8 cellular contexts compared by ENCODE assay signal in genomic region chr3:32571192-32571485, GRCh38. TPM values are rescaled to one million over a fixed set of nuclear protein-coding genes. Genes with fewer than 3 reads are reported as not detected.
DNase-seq lines count a peak whose midpoint lies in the region; ATAC-seq and TF ChIP-seq lines count a peak whose summit lies in the region.

No MANE protein-coding gene starts in this region.

- H3K4me1 ChIP-seq in foreskin keratinocyte = peaks cover 10% of the 10 kb centered on the region

- ATAC-seq in T-cell (replicated peaks in 1 of 4) (no peak), foreskin keratinocyte (peak; percentile 30), GM19324 (IDR thresholded peaks at IDR 0.05; ENCODE audit: low FRiP score, unreplicated experiment) (no peak)

- H3K27ac Mint-ChIP-seq in HFFc6 (peak overlapping the region; percentile 94), T-cell (peak overlapping the region; percentile 86 to 90)

- H3K9me3 Mint-ChIP-seq in HFFc6 (no peaks in the 10 kb centered on the region), T-cell (no peaks in the 10 kb centered on the region)

- peak overlapping the region; percentile 53 for H3K27ac ChIP-seq in foreskin keratinocyte

- CTCF ChIA-PET in T-cell (lab: Charles Lee) = no interaction called here

- H3K4me3 Mint-ChIP-seq in HFFc6 (peak overlapping the region; percentile 93), T-cell (peak overlapping the region; percentile 89 to 90 (median 89))

- peak overlapping the region; percentile 88 for H3K4me3 ChIP-seq in retinal pigment epithelial cell (ENCODE audit: low read length)

- H3K36me3 Mint-ChIP-seq in HFFc6 (ENCODE audit: low read depth) (no peaks in the 10 kb centered on the region), T-cell (peaks cover 4% of the 10 kb centered on the region)

- H3K27me3 Mint-ChIP-seq in HFFc6 (ENCODE audit: insufficient read depth) = no peaks in the 10 kb centered on the region
- no peaks in the 10 kb centered on the region for H3K27me3 Mint-ChIP-seq in T-cell

- TF ChIP-seq CTCF in HFFc6 (IDR thresholded peaks at IDR 0.05) (no peak), foreskin keratinocyte (conservative IDR thresholded peaks at IDR 0.05) (no peak), retinal pigment epithelial cell (conservative IDR thresholded peaks at IDR 0.05; ENCODE audit: low read depth, low read length) (no peak)

- H3K4me1 Mint-ChIP-seq in HFFc6 (ENCODE audit: low read depth) (peaks cover 20% of the 10 kb centered on the region), T-cell (peaks cover 17 to 37% (median 35%) of the 10 kb centered on the region in 3 donors)

- POLR2A ChIA-PET in T-cell (lab: Charles Lee) = no interaction called here

- DNase-seq in COLO668 (lab: John Stamatoyannopoulos, UW; ENCODE audit: unreplicated experiment) (peak; percentile 67), HFFc6 (no peak), T-cell (no peak), foreskin keratinocyte (no peak), retinal pigment epithelial cell (ENCODE audit: low read depth) (peak; percentile 2), islet precursor cell (no peak), NCI-H146 (lab: John Stamatoyannopoulos, UW) (no peak)

- H3K27me3 ChIP-seq in foreskin keratinocyte = no peaks in the 10 kb centered on the region

RNA-seq across cellular contexts. Expression of gene DYNC1LI1, which starts 0.5 kb away (rescaled TPM):
- 10 to 100 TPM; 43.6 to 51.8 (median 46.3) TPM for total RNA-seq in HFFc6 (2021; fragmentation: NEBNext Ultra II Directional; extraction: Animal tissue kit (Norgen Biotek cat#: 25700))
- total RNA-seq in T-cell (10 to 100 TPM; 24.7 to 32.6 (median 28.2) TPM), foreskin keratinocyte (34.3 and 36.9 TPM in 2 replicates)
- polyA plus RNA-seq in foreskin keratinocyte = 21.1 and 26.6 TPM in 2 replicates

Comparison
In these comparisons a context has a peak if more than half of its experiments do, and no peak if none do; other contexts are left out.
1. DNase-seq: peak in COLO668 (single experiment) and retinal pigment epithelial cell (single experiment); none in HFFc6 (single experiment), T-cell (0 of 34), foreskin keratinocyte (0 of 2), islet precursor cell (single experiment) and NCI-H146 (single experiment).